In genomic region chr2:205868773-205869333, GRCh38 we compare ENCODE assay signal across 12 cellular contexts.
DNase-seq lines count a peak whose midpoint lies in the region; ATAC-seq and TF ChIP-seq lines count a peak whose summit lies in the region.
"Had no signal": no experiment of that assay in that cellular context is flagged by ENCODE, and none has a peak within 500 bp of the region (broad histone marks: within the 10 kb centered on the region; RNA-seq: fewer than 3 reads in every experiment).

No MANE protein-coding gene starts in this region.

- DNase-seq in activated T-cell treated with anti-CD3 and anti-CD28 coated beads, Interleukin-2, amount 50 U/mL, for 48 hours: peak; percentile 26 to 31
- no peak for DNase-seq in activated T-cell treated with anti-CD3 and anti-CD28 coated beads, Interleukin-2, amount 50 U/mL, for 1 hour
- DNase-seq in HL-60 (ENCODE audit: low read depth in 1 of 2, low spot score in 1 of 2) (peak; percentile 73 to 84), Calu3 (no peak), transverse colon (no peak), amygdala (lab: John Stamatoyannopoulos, UW) (no peak)
- DNase-seq in activated naive CD8-positive, alpha-beta T cell treated with anti-CD3 and anti-CD28 coated beads, Interleukin-2, amount 50 U/mL, for 24 hours: peak; percentile 22
- DNase-seq: amniotic stem cell; CD4-positive, alpha-beta T cell had no signal

- intact Hi-C loops in Calu3 (cut with micrococcal nuclease; ENCODE audit: unreplicated experiment) (no loop called here), transverse colon (cut with DNase I; ENCODE audit: low total_unique reads) (no loop called here)

- H3K27ac Mint-ChIP-seq in activated naive CD8-positive, alpha-beta T cell treated with anti-CD3 and anti-CD28 coated beads, Interleukin-2, amount 50 U/mL, for 24 hours: peak overlapping the region; percentile 39
- H3K27ac Mint-ChIP-seq in stimulated activated memory B cell treated with anti-CD40 and anti-IgM and Interleukin-4, amounts not matched to agents 10 μg/mL and 1 μg/mL and 100 μg/mL, for 72 hours: no peak overlapping the region
- no peak overlapping the region for H3K27ac Mint-ChIP-seq in Calu3 (ENCODE audit: unreplicated experiment)
- H3K27ac Mint-ChIP-seq: CD4-positive, alpha-beta T cell; nephron had no signal

- CTCF ChIA-PET in Calu3 (lab: Charles Lee): no interaction called here

- no peaks in the 10 kb centered on the region for H3K9me3 Mint-ChIP-seq in activated naive CD8-positive, alpha-beta T cell treated with anti-CD3 and anti-CD28 coated beads, Interleukin-2, amount 50 U/mL, for 24 hours
- no peaks in the 10 kb centered on the region for H3K9me3 Mint-ChIP-seq in stimulated activated memory B cell treated with anti-CD40 and anti-IgM and Interleukin-4, amounts not matched to agents 10 μg/mL and 1 μg/mL and 100 μg/mL, for 72 hours
- no peaks in the 10 kb centered on the region for H3K9me3 Mint-ChIP-seq in Calu3 (ENCODE audit: low read depth, unreplicated experiment)
- H3K9me3 Mint-ChIP-seq: CD4-positive, alpha-beta T cell; nephron had no signal

- WGBS in transverse colon (ENCODE audit: low coverage in 1 of 2), 2 donors: 57 to 67% methylated on average over 3 to 8 of the region's 8 CpGs

- H3K36me3 ChIP-seq in transverse colon: no peaks in the 10 kb centered on the region

- in situ Hi-C loops in transverse colon (cut with MboI; ENCODE audit: low pct_ligation_motif_present in 1 of 4, low pct_unique_long_range_greater_than_20kb in 1 of 4, low sequenced_read_pairs in 3 of 4): no loop called here

- H3K4me3 ChIP-seq in HL-60 (replicated peaks; ENCODE audit: insufficient read depth, low read length): no peak overlapping the region
- H3K4me3 ChIP-seq in transverse colon: no peak overlapping the region

- H3K36me3 Mint-ChIP-seq in activated naive CD8-positive, alpha-beta T cell treated with anti-CD3 and anti-CD28 coated beads, Interleukin-2, amount 50 U/mL, for 24 hours (ENCODE audit: low read depth): no peaks in the 10 kb centered on the region
- no peaks in the 10 kb centered on the region for H3K36me3 Mint-ChIP-seq in stimulated activated memory B cell treated with anti-CD40 and anti-IgM and Interleukin-4, amounts not matched to agents 10 μg/mL and 1 μg/mL and 100 μg/mL, for 72 hours
- H3K36me3 Mint-ChIP-seq in Calu3 (ENCODE audit: insufficient read depth, unreplicated experiment): no peaks in the 10 kb centered on the region

- no peak for TF ChIP-seq EP300 in transverse colon (IDR thresholded peaks at IDR 0.05; ENCODE audit: low read depth)

- H3K4me3 Mint-ChIP-seq in activated naive CD8-positive, alpha-beta T cell treated with anti-CD3 and anti-CD28 coated beads, Interleukin-2, amount 50 U/mL, for 24 hours: no peak overlapping the region
- H3K4me3 Mint-ChIP-seq in stimulated activated memory B cell treated with anti-CD40 and anti-IgM and Interleukin-4, amounts not matched to agents 10 μg/mL and 1 μg/mL and 100 μg/mL, for 72 hours: no peak overlapping the region
- H3K4me3 Mint-ChIP-seq in Calu3 (ENCODE audit: low read depth, unreplicated experiment): no peak overlapping the region
- H3K4me3 Mint-ChIP-seq: CD4-positive, alpha-beta T cell; nephron had no signal

- peak; percentile 84 for ATAC-seq in activated naive CD8-positive, alpha-beta T cell treated with anti-CD3 and anti-CD28 coated beads, Interleukin-2, amount 50 U/mL, for 24 hours
- peak; percentile 61 for ATAC-seq in stimulated activated memory B cell treated with anti-CD40 and anti-IgM and Interleukin-4, amounts not matched to agents 10 μg/mL and 1 μg/mL and 100 μg/mL, for 72 hours

- H3K9me3 ChIP-seq in transverse colon: no peaks in the 10 kb centered on the region

- H3K4me1 Mint-ChIP-seq in activated naive CD8-positive, alpha-beta T cell treated with anti-CD3 and anti-CD28 coated beads, Interleukin-2, amount 50 U/mL, for 24 hours: peaks cover 16% of the 10 kb centered on the region
- no peaks in the 10 kb centered on the region for H3K4me1 Mint-ChIP-seq in stimulated activated memory B cell treated with anti-CD40 and anti-IgM and Interleukin-4, amounts not matched to agents 10 μg/mL and 1 μg/mL and 100 μg/mL, for 72 hours
- H3K4me1 Mint-ChIP-seq in Calu3 (ENCODE audit: low read depth, unreplicated experiment): no peaks in the 10 kb centered on the region

- H3K27ac ChIP-seq in HL-60 (replicated peaks) (no peak overlapping the region), transverse colon (no peak overlapping the region)
- H3K27ac ChIP-seq: KMS-11 had no signal

- H3K27me3 ChIP-seq in HL-60 (ENCODE audit: insufficient read depth, poor library complexity, severe bottlenecking) (no peaks in the 10 kb centered on the region), transverse colon (no peaks in the 10 kb centered on the region)

- no peak for TF ChIP-seq POLR2A in transverse colon (IDR thresholded peaks at IDR 0.05)

- TF ChIP-seq CTCF in HL-60 (IDR thresholded peaks at IDR 0.05; ENCODE audit: insufficient read depth, low read length) (no peak), Calu3 (IDR thresholded peaks at IDR 0.05; ENCODE audit: unreplicated experiment) (no peak), transverse colon (IDR thresholded peaks at IDR 0.05) (no peak)

- H3K27me3 Mint-ChIP-seq in activated naive CD8-positive, alpha-beta T cell treated with anti-CD3 and anti-CD28 coated beads, Interleukin-2, amount 50 U/mL, for 24 hours: peaks cover 32% of the 10 kb centered on the region
- peaks cover 40% of the 10 kb centered on the region for H3K27me3 Mint-ChIP-seq in stimulated activated memory B cell treated with anti-CD40 and anti-IgM and Interleukin-4, amounts not matched to agents 10 μg/mL and 1 μg/mL and 100 μg/mL, for 72 hours
- peaks cover 2% of the 10 kb centered on the region for H3K27me3 Mint-ChIP-seq in Calu3 (ENCODE audit: unreplicated experiment)

- H3K4me1 ChIP-seq in transverse colon: no peaks in the 10 kb centered on the region

- no TSS peak for BruUV-seq in Calu3 (replicated peaks; lab: Mats Ljungman, UMichigan)

Comparison
In these comparisons a context has a peak if more than half of its experiments do, and no peak if none do; other contexts are left out.
1. DNase-seq: peak in activated T-cell treated with anti-CD3 and anti-CD28 coated beads, Interleukin-2, amount 50 U/mL, for 48 hours (2 of 2), HL-60 (2 of 2) and activated naive CD8-positive, alpha-beta T cell treated with anti-CD3 and anti-CD28 coated beads, Interleukin-2, amount 50 U/mL, for 24 hours (single experiment); none in activated T-cell treated with anti-CD3 and anti-CD28 coated beads, Interleukin-2, amount 50 U/mL, for 1 hour (single experiment), Calu3 (single experiment), transverse colon (single experiment) and amygdala (0 of 56).